ENCODE assay signal across 1 cellular context in genomic region chr2:85405076-85405402, GRCh38.
TF ChIP-seq lines count a peak whose summit lies in the region.

No MANE protein-coding gene starts in this region.

TF ChIP-seq in IMR-90, 13 proteins besides CTCF, POLR2A, EP300 and RAD21 (continued from another document):
- no peak for TF ChIP-seq ELK1 (IDR thresholded peaks at IDR 0.05; ENCODE audit: borderline replicate concordance, low read depth, low read length)
- no peak for TF ChIP-seq RCOR1 (IDR thresholded peaks at IDR 0.05; ENCODE audit: insufficient replicate concordance, low read length)
- TF ChIP-seq MAFK (IDR thresholded peaks at IDR 0.05; ENCODE audit: low read depth, low read length) = no peak
- no peak for TF ChIP-seq FOS (IDR thresholded peaks at IDR 0.05; ENCODE audit: low read depth, low read length)
- no peak for TF ChIP-seq RFX5 (IDR thresholded peaks at IDR 0.05; ENCODE audit: low read depth, low read length)
- no peak for TF ChIP-seq BHLHE40 (IDR thresholded peaks at IDR 0.05; ENCODE audit: low read depth, low read length)
